ENCODE assay signal across 1 cellular context in genomic region chr12:46177842-46178608, GRCh38.
A peak's percentile ranks its signal among the peaks of the same experiment; 100 is the strongest.
TF ChIP-seq lines count a peak whose summit lies in the region.

No MANE protein-coding gene starts in this region.

TF ChIP-seq in GM12878, 131 proteins besides CTCF, POLR2A, EP300 and RAD21 (continued from another document and continues in another):
- no peak for TF ChIP-seq ZBTB11 (CRISPR knock-in tag; IDR thresholded peaks at IDR 0.05)
- no peak for TF ChIP-seq STAT1 (conservative IDR thresholded peaks at IDR 0.05)
- TF ChIP-seq IKZF2 (IDR thresholded peaks at IDR 0.05): peak; percentile 56 to 71; a peak in 3 of 4 replicates
- TF ChIP-seq ZNF217 (IDR thresholded peaks at IDR 0.05): no peak
- TF ChIP-seq BCL3 (IDR thresholded peaks at IDR 0.05; ENCODE audit: borderline replicate concordance, insufficient read depth, low read depth, low read length, poor library complexity, severe bottlenecking): no peak
- no peak for TF ChIP-seq ELK1 (IDR thresholded peaks at IDR 0.05; ENCODE audit: low read depth, low read length)
- no peak for TF ChIP-seq CEBPB (IDR thresholded peaks at IDR 0.05; ENCODE audit: borderline replicate concordance in 1 of 2, low read depth in 2 of 2, low read length in 2 of 2)
- no peak for TF ChIP-seq E2F4 (IDR thresholded peaks at IDR 0.05; ENCODE audit: low read depth, low read length)
- no peak for TF ChIP-seq CBX3 (IDR thresholded peaks at IDR 0.05; ENCODE audit: borderline replicate concordance, low read depth)
- no peak; the same call in 1 of the 2 replicates for TF ChIP-seq JUNB (IDR thresholded peaks at IDR 0.05)
- TF ChIP-seq PML (IDR thresholded peaks at IDR 0.05; ENCODE audit: low read length): 0 out of 2 replicates have a peak, but pooled peaks have one; percentile 30
- no peak for TF ChIP-seq TCF12 (IDR thresholded peaks at IDR 0.05; ENCODE audit: low read depth, low read length)
- TF ChIP-seq ATF3 (IDR thresholded peaks at IDR 0.05; ENCODE audit: borderline replicate concordance, extremely low read depth, low read depth, low read length): no peak
- no peak for TF ChIP-seq SIX5 (IDR thresholded peaks at IDR 0.05; ENCODE audit: low read depth, low read length, severe bottlenecking)
- TF ChIP-seq MEF2B (IDR thresholded peaks at IDR 0.05; ENCODE audit: partially characterized antibody, poor library complexity, severe bottlenecking): no peak
- peak; percentile 24; the same call in 1 of the 2 replicates for TF ChIP-seq MTA2 (IDR thresholded peaks at IDR 0.05; ENCODE audit: low read depth)
- no peak for TF ChIP-seq SUZ12 (IDR thresholded peaks at IDR 0.05; ENCODE audit: unreplicated experiment)
- TF ChIP-seq EED (IDR thresholded peaks at IDR 0.05; ENCODE audit: low read depth): 0 out of 2 replicates have a peak, but pooled peaks have one; percentile 14
- no peak for TF ChIP-seq EZH2 (IDR thresholded peaks at IDR 0.05; ENCODE audit: borderline replicate concordance, control insufficient read depth, low read depth, low read length)
- TF ChIP-seq IRF3 (IDR thresholded peaks at IDR 0.05): no peak; the same call in 1 of the 2 replicates
- no peak for TF ChIP-seq MYC (IDR thresholded peaks at IDR 0.05; ENCODE audit: insufficient read depth, insufficient read length, insufficient replicate concordance, low read length, severe bottlenecking)
- 0 out of 2 replicates have a peak, but pooled peaks have one; percentile 25 for TF ChIP-seq DPF2 (IDR thresholded peaks at IDR 0.05)
- no peak for TF ChIP-seq E2F8 (IDR thresholded peaks at IDR 0.05; ENCODE audit: low read depth, partially characterized antibody)
- TF ChIP-seq ZNF384 (IDR thresholded peaks at IDR 0.05; ENCODE audit: borderline replicate concordance, low read depth, low read length): no peak
- no peak for TF ChIP-seq CHD2 (IDR thresholded peaks at IDR 0.05; ENCODE audit: borderline replicate concordance, low read depth, low read length)
- TF ChIP-seq POU2F2 (IDR thresholded peaks at IDR 0.05; ENCODE audit: borderline replicate concordance, low read depth, low read length): peak; percentile 35; the same call in 1 of the 3 replicates
- TF ChIP-seq SIN3A (IDR thresholded peaks at IDR 0.05; ENCODE audit: low read depth, low read length): no peak
- peak; percentile 91 for TF ChIP-seq NR2F1 (conservative IDR thresholded peaks at IDR 0.05)
- no peak for TF ChIP-seq NR2C1 (IDR thresholded peaks at IDR 0.05)
- no peak for TF ChIP-seq MYB (IDR thresholded peaks at IDR 0.05; ENCODE audit: borderline replicate concordance, low read depth, low read length)
- no peak for TF ChIP-seq LARP7 (IDR thresholded peaks at IDR 0.05)
- no peak for TF ChIP-seq ZBTB4 (CRISPR knock-in tag; IDR thresholded peaks at IDR 0.05)
- 0 out of 2 replicates have a peak, but pooled peaks have one; percentile 4 for TF ChIP-seq ZNF592 (IDR thresholded peaks at IDR 0.05)
- TF ChIP-seq KDM1A (IDR thresholded peaks at IDR 0.05; ENCODE audit: borderline replicate concordance): no peak
- TF ChIP-seq BCLAF1 (IDR thresholded peaks at IDR 0.05): no peak
- no peak for TF ChIP-seq HDAC2 (IDR thresholded peaks at IDR 0.05)
